15 cellular contexts compared by ENCODE assay signal in genomic region chr1:55147504-55147903, GRCh38.
"Had no signal": no experiment of that assay in that cellular context is flagged by ENCODE, and none has a peak within 500 bp of the region (broad histone marks: within the 10 kb centered on the region; RNA-seq: fewer than 3 reads in every experiment).

No MANE protein-coding gene starts in this region.

- DNase-seq: activated CD4-positive, alpha-beta T cell treated with anti-CD3 and anti-CD28 coated beads for 1 hour; activated CD4-positive, alpha-beta T cell treated with anti-CD3 and anti-CD28 coated beads, Interleukin-2, amount 50 U/mL, for 4 hours; activated CD8-positive, alpha-beta memory T cell treated with anti-CD3 and anti-CD28 coated beads, Interleukin-2, amount 10 ng/mL, durations not matched to agents 7 days and 5 days; activated naive CD4-positive, alpha-beta T cell treated with anti-CD3 and anti-CD28 coated beads, Interleukin-2, amount 10 ng/mL, durations not matched to agents 7 days and 5 days; activated T-cell treated with anti-CD3 and anti-CD28 coated beads, Interleukin-2, amount 50 U/mL, for 24 hours; mesenchymal stem cell; stimulated activated CD4-positive, alpha-beta T cell treated with anti-CD3 and anti-CD28 coated beads, Interleukin-15, amount 100 ng/mL, for 24 hours; stimulated activated CD4-positive, alpha-beta T cell treated with anti-CD3 and anti-CD28 coated beads, Interleukin-4, amount 100 ng/mL, for 1 hour had no signal

- ATAC-seq: activated CD8-positive, alpha-beta memory T cell treated with anti-CD3 and anti-CD28 coated beads, Interleukin-2, amount 10 ng/mL, durations not matched to agents 7 days and 5 days; esophagus mucosa; left lung; natural killer cell treated with Interleukin-12 subunit alpha and Interleukin-12 subunit beta and Interleukin-15 and Interleukin-18, amount 100 ng/mL, for 72 hours had no signal

- H3K4me1 ChIP-seq: tibial artery had no signal

- H3K9me3 Mint-ChIP-seq: activated naive CD4-positive, alpha-beta T cell treated with anti-CD3 and anti-CD28 coated beads, Interleukin-2, amount 10 ng/mL, durations not matched to agents 7 days and 5 days; activated T-cell treated with anti-CD3 and anti-CD28 coated beads, Interleukin-2, amount 50 U/mL, for 24 hours; natural killer cell treated with Interleukin-12 subunit alpha and Interleukin-12 subunit beta and Interleukin-15 and Interleukin-18, amount 100 ng/mL, for 72 hours had no signal

- H3K27me3 Mint-ChIP-seq: activated CD8-positive, alpha-beta memory T cell treated with anti-CD3 and anti-CD28 coated beads, Interleukin-2, amount 10 ng/mL, durations not matched to agents 7 days and 5 days; activated naive CD4-positive, alpha-beta T cell treated with anti-CD3 and anti-CD28 coated beads, Interleukin-2, amount 10 ng/mL, durations not matched to agents 7 days and 5 days; activated T-cell treated with anti-CD3 and anti-CD28 coated beads, Interleukin-2, amount 50 U/mL, for 24 hours; natural killer cell treated with Interleukin-12 subunit alpha and Interleukin-12 subunit beta and Interleukin-15 and Interleukin-18, amount 100 ng/mL, for 72 hours had no signal

- H3K4me3 ChIP-seq: adrenal gland, hepatocyte, left lung, skin epidermis, tibial artery had no signal

- H3K27ac Mint-ChIP-seq: activated CD8-positive, alpha-beta memory T cell treated with anti-CD3 and anti-CD28 coated beads, Interleukin-2, amount 10 ng/mL, durations not matched to agents 7 days and 5 days; activated naive CD4-positive, alpha-beta T cell treated with anti-CD3 and anti-CD28 coated beads, Interleukin-2, amount 10 ng/mL, durations not matched to agents 7 days and 5 days; activated T-cell treated with anti-CD3 and anti-CD28 coated beads, Interleukin-2, amount 50 U/mL, for 24 hours; natural killer cell treated with Interleukin-12 subunit alpha and Interleukin-12 subunit beta and Interleukin-15 and Interleukin-18, amount 100 ng/mL, for 72 hours had no signal

- H3K4me3 Mint-ChIP-seq: activated CD8-positive, alpha-beta memory T cell treated with anti-CD3 and anti-CD28 coated beads, Interleukin-2, amount 10 ng/mL, durations not matched to agents 7 days and 5 days; activated naive CD4-positive, alpha-beta T cell treated with anti-CD3 and anti-CD28 coated beads, Interleukin-2, amount 10 ng/mL, durations not matched to agents 7 days and 5 days; activated T-cell treated with anti-CD3 and anti-CD28 coated beads, Interleukin-2, amount 50 U/mL, for 24 hours; natural killer cell treated with Interleukin-12 subunit alpha and Interleukin-12 subunit beta and Interleukin-15 and Interleukin-18, amount 100 ng/mL, for 72 hours had no signal

- H3K27me3 ChIP-seq: adrenal gland, hepatocyte, left lung, tibial artery had no signal

- H3K9me3 ChIP-seq: left lung, tibial artery had no signal
